ENCODE assay signal across 24 cellular contexts in the genomic region with DNA sequence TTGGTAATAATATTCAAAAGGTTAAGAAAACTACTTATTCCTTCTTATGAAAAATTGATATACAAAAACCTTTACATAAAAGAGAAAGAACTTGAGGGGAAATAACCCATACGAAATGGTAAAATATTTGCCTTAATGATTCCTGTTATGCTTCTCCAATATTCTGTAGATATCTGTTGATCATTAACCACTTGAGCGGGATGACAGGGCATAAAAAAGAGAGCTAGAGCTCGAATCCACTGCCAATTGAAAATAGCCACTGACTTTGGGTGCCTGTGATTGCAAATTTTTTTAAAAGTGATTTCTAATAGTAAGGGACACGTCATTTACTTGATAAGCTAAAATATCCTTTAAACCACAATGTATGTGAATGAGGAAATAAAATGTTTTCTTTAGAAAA.
DNase-seq lines count a peak whose midpoint lies in the region; ATAC-seq and TF ChIP-seq lines count a peak whose summit lies in the region.
"Had no signal": no experiment of that assay in that cellular context is flagged by ENCODE, and none has a peak within 500 bp of the region (broad histone marks: within the 10 kb centered on the region; RNA-seq: fewer than 3 reads in every experiment).

No MANE protein-coding gene starts in this region.

- no peak overlapping the region for H3K4me3 ChIP-seq in PC-3 (ENCODE audit: low read length)
- H3K4me3 ChIP-seq: BLaER1, GM12878 had no signal

- no peaks in the 10 kb centered on the region for H3K9me3 ChIP-seq in PC-3 (ENCODE audit: low read length)
- H3K9me3 ChIP-seq: BE2C had no signal

- H3F3A ChIP-seq in PC-3 (ENCODE audit: low read length, unreplicated experiment) = no peaks in the 10 kb centered on the region

- no peaks in the 10 kb centered on the region for H3K79me2 ChIP-seq in PC-3 (ENCODE audit: low read length)

- H2AFZ ChIP-seq in PC-3 (ENCODE audit: low read length) = no peak overlapping the region

- H4K20me1 ChIP-seq in PC-3 (ENCODE audit: low read length) = no peaks in the 10 kb centered on the region
- H4K20me1 ChIP-seq: BLaER1 had no signal

- H3K36me3 Mint-ChIP-seq in activated T-cell treated with anti-CD3 and anti-CD28 coated beads, Interleukin-2, amount 50 U/mL, for 72 hours (ENCODE audit: insufficient read depth in 2 of 2) = no peaks in the 10 kb centered on the region
- H3K36me3 Mint-ChIP-seq: CD14-positive monocyte; CD4-positive, alpha-beta memory T cell; CD4-positive, CD25-positive, alpha-beta regulatory T cell; CD8-positive, alpha-beta memory T cell had no signal

- no peaks in the 10 kb centered on the region for H3K27me3 ChIP-seq in PC-3 (ENCODE audit: low read length)
- H3K27me3 ChIP-seq: BE2C, BLaER1 had no signal

- no peak overlapping the region for H3K27ac Mint-ChIP-seq in activated T-cell treated with anti-CD3 and anti-CD28 coated beads, Interleukin-2, amount 50 U/mL, for 72 hours
- H3K27ac Mint-ChIP-seq: CD14-positive monocyte; CD4-positive, alpha-beta memory T cell; CD4-positive, CD25-positive, alpha-beta regulatory T cell; CD8-positive, alpha-beta memory T cell had no signal

- 0 out of 2 replicates have a peak, but pooled peaks cover 4% of the 10 kb centered on the region for H3K4me1 ChIP-seq in PC-3 (ENCODE audit: insufficient read depth, low read length)
- H3K4me1 ChIP-seq: BE2C, BLaER1 had no signal

- POLR2A ChIA-PET in PC-3 (lab: Charles Lee; ENCODE audit: unreplicated experiment) = no interaction called here

- H3K9ac ChIP-seq in PC-3 (ENCODE audit: low read length) = no peak overlapping the region
- H3K9ac ChIP-seq: BLaER1 had no signal

- CTCF ChIA-PET in PC-3 (lab: Charles Lee) = no interaction called here

- H3K4me1 Mint-ChIP-seq in activated T-cell treated with anti-CD3 and anti-CD28 coated beads, Interleukin-2, amount 50 U/mL, for 72 hours (ENCODE audit: low read depth) = no peaks in the 10 kb centered on the region
- H3K4me1 Mint-ChIP-seq: CD14-positive monocyte; CD4-positive, alpha-beta memory T cell; CD4-positive, CD25-positive, alpha-beta regulatory T cell; CD8-positive, alpha-beta memory T cell had no signal

- no peak overlapping the region for H3K4me3 Mint-ChIP-seq in activated T-cell treated with anti-CD3 and anti-CD28 coated beads, Interleukin-2, amount 50 U/mL, for 72 hours
- H3K4me3 Mint-ChIP-seq: CD14-positive monocyte; CD4-positive, alpha-beta memory T cell; CD4-positive, CD25-positive, alpha-beta regulatory T cell; CD8-positive, alpha-beta memory T cell had no signal

- H3K9me2 ChIP-seq in PC-3 (replicated peaks; ENCODE audit: low read length) = no peaks in the 10 kb centered on the region

- H3K36me3 ChIP-seq in PC-3 (ENCODE audit: low read depth, low read length) = no peaks in the 10 kb centered on the region
- H3K36me3 ChIP-seq: BE2C, BLaER1 had no signal

- BruUV-seq in PC-3 (replicated peaks; lab: Mats Ljungman, UMichigan) = no TSS peak

- peak; percentile 48 for ATAC-seq in left lobe of liver
- ATAC-seq in PC-3 = no peak
- no peak for ATAC-seq in activated T-cell treated with anti-CD3 and anti-CD28 coated beads, Interleukin-2, amount 50 U/mL, for 72 hours (replicated peaks in 1 of 2)
- ATAC-seq: GM12878 had no signal

- H3K27me3 Mint-ChIP-seq in activated T-cell treated with anti-CD3 and anti-CD28 coated beads, Interleukin-2, amount 50 U/mL, for 72 hours (ENCODE audit: low read depth) = peaks cover 2% of the 10 kb centered on the region

- H3K9me3 Mint-ChIP-seq in activated T-cell treated with anti-CD3 and anti-CD28 coated beads, Interleukin-2, amount 50 U/mL, for 72 hours = no peaks in the 10 kb centered on the region
- H3K9me3 Mint-ChIP-seq: CD4-positive, alpha-beta memory T cell had no signal

- DNase-seq in HuH-7 (ENCODE audit: low spot score) = peak; percentile 22
- peak; percentile 16 for DNase-seq in HuH-7.5 (ENCODE audit: low spot score)
- DNase-seq in left lobe of liver (ENCODE audit: low spot score) = no peak
- no peak for DNase-seq in activated CD4-positive, alpha-beta T cell treated with anti-CD3 and anti-CD28 coated beads, Interleukin-2, amount 50 U/mL, for 48 hours
- no peak for DNase-seq in PC-3
- no peak for DNase-seq in activated T-cell treated with anti-CD3 and anti-CD28 coated beads, Interleukin-2, amount 50 U/mL, for 72 hours
- DNase-seq: 8988T; ACHN; BE2C; C1 segment of cervical spinal cord; CD4-positive, alpha-beta memory T cell; CD4-positive, CD25-positive, alpha-beta regulatory T cell; CD8-positive, alpha-beta memory T cell; COR-L47; DMS 273 treated with DMSO at 0.1 percent for 48 hours; DMS153; DMS53; DMS79; DND-41; EL; GDM1 had no signal

- H3K27ac ChIP-seq in PC-3 (ENCODE audit: low read length) = no peak overlapping the region
- H3K27ac ChIP-seq: BLaER1 had no signal

- TF ChIP-seq CTCF in PC-3 (conservative IDR thresholded peaks at IDR 0.05; ENCODE audit: low read depth, low read length) = no peak

- intact Hi-C loops in PC-3 (cut with micrococcal nuclease) = no loop called here

- no peak overlapping the region for H3K4me2 ChIP-seq in PC-3 (ENCODE audit: low read length)
- H3K4me2 ChIP-seq: BLaER1 had no signal

Comparison
In these comparisons a context has a peak if more than half of its experiments do, and no peak if none do; other contexts are left out.
1. DNase-seq: peak in HuH-7 (single experiment) and HuH-7.5 (single experiment); none in left lobe of liver (single experiment), activated CD4-positive, alpha-beta T cell treated with anti-CD3 and anti-CD28 coated beads, Interleukin-2, amount 50 U/mL, for 48 hours (0 of 2), PC-3 (single experiment) and activated T-cell treated with anti-CD3 and anti-CD28 coated beads, Interleukin-2, amount 50 U/mL, for 72 hours (0 of 2).